Comparison of ENCODE assay signal across 8 cellular contexts in the genomic region with DNA sequence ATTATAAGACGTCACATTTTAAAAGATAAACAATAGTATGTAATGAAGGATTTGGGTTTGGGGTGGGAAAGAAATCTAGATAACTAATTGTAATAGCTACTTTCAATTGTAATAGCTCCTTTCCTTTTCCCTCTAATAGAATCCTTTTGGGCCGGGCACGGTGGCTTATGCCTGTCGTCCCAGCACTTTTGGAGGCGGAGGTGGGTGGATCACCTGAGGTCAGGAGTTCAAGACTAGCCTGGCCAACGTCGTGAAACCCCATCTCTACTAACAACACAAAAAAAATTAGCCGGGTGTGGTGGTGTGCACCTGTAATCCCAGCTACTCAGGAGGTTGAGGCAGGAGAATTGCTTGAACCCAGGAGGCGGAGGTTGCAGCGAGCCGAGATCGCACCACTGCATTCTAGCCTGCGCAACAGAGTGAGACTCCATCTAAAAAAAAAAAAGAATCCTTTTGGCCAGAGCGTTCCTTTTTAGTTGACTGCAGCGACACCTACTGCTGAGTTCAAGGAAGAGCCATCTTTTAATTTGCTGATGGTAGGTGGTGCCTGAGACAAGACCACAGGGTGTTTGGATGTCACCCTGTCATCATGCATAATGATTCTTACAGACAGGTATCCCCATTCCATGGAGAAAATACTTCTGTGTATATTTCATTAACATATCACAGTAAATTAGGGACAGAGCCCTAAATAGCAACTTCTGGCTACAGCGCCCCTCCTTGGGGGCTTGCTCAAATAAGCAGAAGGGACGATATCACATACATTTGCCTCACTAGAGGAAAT.
DNase-seq lines count a peak whose midpoint lies in the region; ATAC-seq, FAIRE-seq and TF ChIP-seq lines count a peak whose summit lies in the region.

No MANE protein-coding gene starts in this region.

- H3K36me3 ChIP-seq in Caco-2 (ENCODE audit: control insufficient read depth, insufficient read depth, low read length): no peaks in the 10 kb centered on the region

- H3K27me3 Mint-ChIP-seq in Caco-2 (ENCODE audit: insufficient read depth, unreplicated experiment) (peaks cover 9% of the 10 kb centered on the region), osteocyte (ENCODE audit: unreplicated experiment) (peaks cover 3% of the 10 kb centered on the region)

- TF ChIP-seq CTCF in Caco-2 (IDR thresholded peaks at IDR 0.05; ENCODE audit: insufficient read depth in 1 of 2, low read depth in 1 of 2, low read length in 1 of 2, severe bottlenecking in 1 of 2, unreplicated experiment in 1 of 2) (peak; percentile 64 to 74), osteocyte (IDR thresholded peaks at IDR 0.05) (peak; percentile 87)

- peak; percentile 58 for ATAC-seq in GM19397 (IDR thresholded peaks at IDR 0.05; ENCODE audit: unreplicated experiment)

- intact Hi-C loops in Caco-2 (cut with micrococcal nuclease; ENCODE audit: unreplicated experiment): loop anchor here (1.0 to 5.0 kb wide), 4 partner anchors 201 to 586 kb away; no protein-coding TSS in a partner anchor
- intact Hi-C loops in posterior vena cava (cut with DNase I): loop anchor here in 1 of 2 donors (5.0 to 10.0 kb wide), 2 partner anchors 540 to 588 kb away; no protein-coding TSS in a partner anchor

- H3K4me3 Mint-ChIP-seq in Caco-2 (ENCODE audit: unreplicated experiment) (no peak overlapping the region), osteocyte (ENCODE audit: unreplicated experiment) (no peak overlapping the region)

- H3K9me3 ChIP-seq in Caco-2: no peaks in the 10 kb centered on the region

- DNase-seq in Caco-2: peak; percentile 59 to 68
- peak; percentile 60 for DNase-seq in HT-29 (ENCODE audit: low spot score)
- DNase-seq in NCI-H774 (lab: John Stamatoyannopoulos, UW): peak; percentile 24
- DNase-seq in activated T-cell treated with anti-CD3 and anti-CD28 coated beads, Interleukin-2, amount 50 U/mL, for 1 hour: peak; percentile 15
- peak; percentile 8 to 32 for DNase-seq in frontal cortex (ENCODE audit: low spot score in 2 of 2)
- DNase-seq in osteocyte (ENCODE audit: extremely low spot score, unreplicated experiment): no peak
- DNase-seq in posterior vena cava (ENCODE audit: low spot score): no peak

- FAIRE-seq in frontal cortex (lab: Jason Lieb, UNC): no peak

- H3K27me3 ChIP-seq in Caco-2 (replicated peaks; ENCODE audit: control insufficient read depth, insufficient read depth, low read length): no peaks in the 10 kb centered on the region

- no peaks in the 10 kb centered on the region for H3K4me1 Mint-ChIP-seq in Caco-2 (ENCODE audit: low read depth, unreplicated experiment)
- H3K4me1 Mint-ChIP-seq in osteocyte (ENCODE audit: unreplicated experiment): peaks cover 7% of the 10 kb centered on the region

- POLR2A ChIA-PET in Caco-2 (lab: Charles Lee): no interaction called here

- H3K27ac Mint-ChIP-seq in Caco-2 (ENCODE audit: unreplicated experiment) (no peak overlapping the region), osteocyte (ENCODE audit: unreplicated experiment) (no peak overlapping the region)

- CTCF ChIA-PET in Caco-2 (lab: Charles Lee): interaction anchor here (0.6 kb wide), 1 partner anchor 34 kb away, joined by 4 read pairs; no protein-coding TSS in a partner anchor

- H3K9me3 Mint-ChIP-seq in Caco-2 (ENCODE audit: unreplicated experiment): no peaks in the 10 kb centered on the region
- H3K9me3 Mint-ChIP-seq in osteocyte (ENCODE audit: unreplicated experiment): no peaks in the 10 kb centered on the region

- no TSS peak for BruUV-seq in Caco-2 (replicated peaks; lab: Mats Ljungman, UMichigan)

- H3K36me3 Mint-ChIP-seq in Caco-2 (ENCODE audit: insufficient read depth, unreplicated experiment) (no peaks in the 10 kb centered on the region), osteocyte (ENCODE audit: unreplicated experiment) (no peaks in the 10 kb centered on the region)

- H3K4me1 ChIP-seq in Caco-2: no peaks in the 10 kb centered on the region

- H3K4me3 ChIP-seq in Caco-2 (ENCODE audit: low read depth, low read length): no peak overlapping the region

Comparison
In these comparisons a context has a peak if more than half of its experiments do, and no peak if none do; other contexts are left out.
1. DNase-seq: peak in Caco-2 (2 of 2), HT-29 (single experiment), NCI-H774 (single experiment), activated T-cell treated with anti-CD3 and anti-CD28 coated beads, Interleukin-2, amount 50 U/mL, for 1 hour (single experiment) and frontal cortex (2 of 2); none in osteocyte (single experiment) and posterior vena cava (single experiment).